In genomic region chr13:76812206-76812882, GRCh38 we compare ENCODE assay signal across 1 cellular context.
TF ChIP-seq lines count a peak whose summit lies in the region.

No MANE protein-coding gene starts in this region.

TF ChIP-seq in SK-N-SH, 30 proteins besides CTCF, POLR2A, EP300 and RAD21 (continued from another document):
- TF ChIP-seq REST (IDR thresholded peaks at IDR 0.05; ENCODE audit: low read depth, low read length), result no peak
